Comparison of ENCODE assay signal across 14 cellular contexts in the genomic region with DNA sequence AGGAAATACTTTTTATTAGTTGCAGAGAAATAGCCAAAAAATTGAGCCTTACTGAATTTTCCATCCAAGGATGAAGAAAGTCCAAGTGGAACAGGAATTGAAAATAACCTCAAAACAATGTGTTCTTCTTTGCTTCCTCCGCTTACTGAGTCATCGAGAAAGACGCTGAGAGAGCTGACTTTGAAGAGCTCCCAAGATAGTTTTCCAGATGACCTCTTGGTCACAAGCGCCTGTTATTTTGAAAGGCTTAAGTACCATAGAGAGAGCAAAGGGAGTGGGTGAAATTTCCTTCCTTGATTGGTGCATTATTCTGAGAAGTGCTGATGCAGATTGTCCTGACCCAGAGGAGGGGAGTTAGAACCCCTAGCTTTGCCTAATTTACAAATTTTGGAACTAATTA.
DNase-seq lines count a peak whose midpoint lies in the region; ATAC-seq and TF ChIP-seq lines count a peak whose summit lies in the region.
"Had no signal": no experiment of that assay in that cellular context is flagged by ENCODE, and none has a peak within 500 bp of the region (broad histone marks: within the 10 kb centered on the region; RNA-seq: fewer than 3 reads in every experiment).

No MANE protein-coding gene starts in this region.

- ATAC-seq in left lung (peak; percentile 88), GM19395 (IDR thresholded peaks at IDR 0.05; ENCODE audit: unreplicated experiment) (no peak)
- ATAC-seq: mucosa of descending colon had no signal

- TF ChIP-seq CTCF in cardiac fibroblast (IDR thresholded peaks at IDR 0.05; ENCODE audit: low read depth, low read length), result no peak
- TF ChIP-seq CTCF in left lung (IDR thresholded peaks at IDR 0.05), result no peak
- TF ChIP-seq CTCF in esophagus squamous epithelium (IDR thresholded peaks at IDR 0.05), result no peak

- H3K36me3 ChIP-seq in left lung, result no peaks in the 10 kb centered on the region
- no peaks in the 10 kb centered on the region for H3K36me3 ChIP-seq in esophagus squamous epithelium
- H3K36me3 ChIP-seq: ovary had no signal

- 20 to 62% methylated on average over 4 of the region's 4 CpGs for WGBS in esophagus squamous epithelium, 2 donors

- H3K4me1 ChIP-seq in left lung, result peaks cover 0 to 3% of the 10 kb centered on the region in 2 donors
- H3K4me1 ChIP-seq in esophagus squamous epithelium, result no peaks in the 10 kb centered on the region

- DNase-seq in HT1080 (ENCODE audit: low read depth) (peak; percentile 65), cardiac fibroblast (ENCODE audit: low read depth in 2 of 2) (peak; percentile 2 to 17), left lung (no peak), stromal cell of bone marrow (ENCODE audit: low read depth) (peak; percentile 55), esophagus squamous epithelium (lab: John Stamatoyannopoulos, UW) (no peak), KG1 (lab: John Stamatoyannopoulos, UW) (no peak), NCI-H1694 (lab: John Stamatoyannopoulos, UW) (no peak)
- DNase-seq: amniotic stem cell; CD4-positive, alpha-beta T cell; NCI-H345; ovary; stimulated activated CD4-positive, alpha-beta T cell treated with anti-CD3 and anti-CD28 coated beads, Interleukin-15, amount 100 ng/mL, for 24 hours had no signal

- TF ChIP-seq POLR2A in esophagus squamous epithelium (IDR thresholded peaks at IDR 0.05), result no peak

- H3K27me3 ChIP-seq in left lung (no peaks in the 10 kb centered on the region), esophagus squamous epithelium (no peaks in the 10 kb centered on the region)
- H3K27me3 ChIP-seq: ovary had no signal

- intact Hi-C loops in left lung (cut with DNase I) (no loop called here), esophagus squamous epithelium (cut with DNase I) (no loop called here)

- H3K4me3 ChIP-seq in cardiac fibroblast (replicated peaks in 1 of 2; ENCODE audit: low read depth in 2 of 2, low read length in 2 of 2) (no peak overlapping the region), left lung (no peak overlapping the region), esophagus squamous epithelium (no peak overlapping the region)
- H3K4me3 ChIP-seq: mucosa of descending colon, ovary had no signal

- no peak overlapping the region for H3K27ac ChIP-seq in left lung
- H3K27ac ChIP-seq in esophagus squamous epithelium, result peak overlapping the region in 1 of 4 donors; percentile 11
- H3K27ac ChIP-seq: ovary had no signal

- no peaks in the 10 kb centered on the region for H3K9me3 ChIP-seq in left lung
- no peaks in the 10 kb centered on the region for H3K9me3 ChIP-seq in esophagus squamous epithelium
- H3K9me3 ChIP-seq: mucosa of descending colon, ovary had no signal

Comparison
In these comparisons a context has a peak if more than half of its experiments do, and no peak if none do; other contexts are left out.
1. DNase-seq: peak in HT1080 (single experiment), cardiac fibroblast (2 of 2) and stromal cell of bone marrow (single experiment); none in left lung (0 of 2), esophagus squamous epithelium (single experiment), KG1 (single experiment) and NCI-H1694 (single experiment).